Comparison of ENCODE assay signal across 10 cellular contexts in genomic region chr13:100875392-100876043, GRCh38.
DNase-seq lines count a peak whose midpoint lies in the region; ATAC-seq and TF ChIP-seq lines count a peak whose summit lies in the region.
"Had no signal": no experiment of that assay in that cellular context is flagged by ENCODE, and none has a peak within 500 bp of the region (broad histone marks: within the 10 kb centered on the region; RNA-seq: fewer than 3 reads in every experiment).

No MANE protein-coding gene starts in this region.

- no peak for DNase-seq in activated naive CD4-positive, alpha-beta T cell treated with anti-CD3 and anti-CD28 coated beads, Interleukin-2, amount 50 U/mL, for 72 hours (ENCODE audit: low spot score in 2 of 2)
- no peak for DNase-seq in activated naive CD4-positive, alpha-beta T cell (lab: John Stamatoyannopoulos, UW)
- peak; percentile 20 for DNase-seq in brain pericyte (ENCODE audit: low read depth, low spot score)
- peak; percentile 39 to 47 for DNase-seq in stimulated activated naive CD8-positive, alpha-beta T cell treated with anti-CD3 and anti-CD28 coated beads, Interleukin-15, amount 100 ng/mL, for 72 hours
- no peak for DNase-seq in NCI-H69 (lab: John Stamatoyannopoulos, UW)
- DNase-seq in mucosa of descending colon, result no peak
- DNase-seq in NCI-H2227 treated with DMSO at 0.1 percent for 48 hours (lab: John Stamatoyannopoulos, UW), result no peak
- DNase-seq: KBM-7, left ventricle myocardium inferior had no signal

- no peaks in the 10 kb centered on the region for H3K36me3 ChIP-seq in mucosa of descending colon (ENCODE audit: low read depth)
- H3K36me3 ChIP-seq: left ventricle myocardium inferior had no signal

- H3K4me3 ChIP-seq in mucosa of descending colon, result no peak overlapping the region
- H3K4me3 ChIP-seq: left ventricle myocardium inferior had no signal

- H3K4me3 Mint-ChIP-seq in stimulated activated naive CD8-positive, alpha-beta T cell treated with anti-CD3 and anti-CD28 coated beads, Interleukin-15, amount 100 ng/mL, for 72 hours, result peak overlapping the region; percentile 14 to 41

- H3K27ac Mint-ChIP-seq in activated naive CD4-positive, alpha-beta T cell treated with anti-CD3 and anti-CD28 coated beads, Interleukin-2, amount 50 U/mL, for 72 hours, result peak overlapping the region in 1 of 2 donors; percentile 82
- peak overlapping the region; percentile 45 to 70 for H3K27ac Mint-ChIP-seq in stimulated activated naive CD8-positive, alpha-beta T cell treated with anti-CD3 and anti-CD28 coated beads, Interleukin-15, amount 100 ng/mL, for 72 hours

- H3K9me3 Mint-ChIP-seq in activated naive CD4-positive, alpha-beta T cell treated with anti-CD3 and anti-CD28 coated beads, Interleukin-2, amount 50 U/mL, for 72 hours, result peaks cover 4 to 6% of the 10 kb centered on the region in 2 donors
- H3K9me3 Mint-ChIP-seq in stimulated activated naive CD8-positive, alpha-beta T cell treated with anti-CD3 and anti-CD28 coated beads, Interleukin-15, amount 100 ng/mL, for 72 hours, result peaks cover 5 to 7% of the 10 kb centered on the region in 2 donors

- H3K4me1 ChIP-seq in mucosa of descending colon (ENCODE audit: low read depth), result no peaks in the 10 kb centered on the region
- H3K4me1 ChIP-seq: left ventricle myocardium inferior had no signal

- TF ChIP-seq CTCF in mucosa of descending colon (IDR thresholded peaks at IDR 0.05), result no peak

- H3K27me3 Mint-ChIP-seq in stimulated activated naive CD8-positive, alpha-beta T cell treated with anti-CD3 and anti-CD28 coated beads, Interleukin-15, amount 100 ng/mL, for 72 hours, result peaks cover 63% of the 10 kb centered on the region

- peaks cover 19% of the 10 kb centered on the region for H3K4me1 Mint-ChIP-seq in stimulated activated naive CD8-positive, alpha-beta T cell treated with anti-CD3 and anti-CD28 coated beads, Interleukin-15, amount 100 ng/mL, for 72 hours

- no peaks in the 10 kb centered on the region for H3K9me3 ChIP-seq in mucosa of descending colon

- intact Hi-C loops in mucosa of descending colon (cut with DNase I, micrococcal nuclease), result no loop called here

- peaks cover 7 to 15% of the 10 kb centered on the region in 2 donors for H3K36me3 Mint-ChIP-seq in activated naive CD4-positive, alpha-beta T cell treated with anti-CD3 and anti-CD28 coated beads, Interleukin-2, amount 50 U/mL, for 72 hours

- peak; percentile 90 to 91 for ATAC-seq in activated naive CD4-positive, alpha-beta T cell treated with anti-CD3 and anti-CD28 coated beads, Interleukin-2, amount 50 U/mL, for 72 hours
- ATAC-seq in HG03469 (IDR thresholded peaks at IDR 0.05; ENCODE audit: unreplicated experiment), result peak; percentile 67
- ATAC-seq in stimulated activated naive CD8-positive, alpha-beta T cell treated with anti-CD3 and anti-CD28 coated beads, Interleukin-15, amount 100 ng/mL, for 72 hours, result peak; percentile 93
- no peak for ATAC-seq in mucosa of descending colon

Comparison
In these comparisons a context has a peak if more than half of its experiments do, and no peak if none do; other contexts are left out.
1. DNase-seq: peak in brain pericyte (single experiment) and stimulated activated naive CD8-positive, alpha-beta T cell treated with anti-CD3 and anti-CD28 coated beads, Interleukin-15, amount 100 ng/mL, for 72 hours (2 of 2); none in activated naive CD4-positive, alpha-beta T cell treated with anti-CD3 and anti-CD28 coated beads, Interleukin-2, amount 50 U/mL, for 72 hours (0 of 2), activated naive CD4-positive, alpha-beta T cell (0 of 4), NCI-H69 (single experiment), mucosa of descending colon (0 of 3) and NCI-H2227 treated with DMSO at 0.1 percent for 48 hours (single experiment).